In the genomic region with DNA sequence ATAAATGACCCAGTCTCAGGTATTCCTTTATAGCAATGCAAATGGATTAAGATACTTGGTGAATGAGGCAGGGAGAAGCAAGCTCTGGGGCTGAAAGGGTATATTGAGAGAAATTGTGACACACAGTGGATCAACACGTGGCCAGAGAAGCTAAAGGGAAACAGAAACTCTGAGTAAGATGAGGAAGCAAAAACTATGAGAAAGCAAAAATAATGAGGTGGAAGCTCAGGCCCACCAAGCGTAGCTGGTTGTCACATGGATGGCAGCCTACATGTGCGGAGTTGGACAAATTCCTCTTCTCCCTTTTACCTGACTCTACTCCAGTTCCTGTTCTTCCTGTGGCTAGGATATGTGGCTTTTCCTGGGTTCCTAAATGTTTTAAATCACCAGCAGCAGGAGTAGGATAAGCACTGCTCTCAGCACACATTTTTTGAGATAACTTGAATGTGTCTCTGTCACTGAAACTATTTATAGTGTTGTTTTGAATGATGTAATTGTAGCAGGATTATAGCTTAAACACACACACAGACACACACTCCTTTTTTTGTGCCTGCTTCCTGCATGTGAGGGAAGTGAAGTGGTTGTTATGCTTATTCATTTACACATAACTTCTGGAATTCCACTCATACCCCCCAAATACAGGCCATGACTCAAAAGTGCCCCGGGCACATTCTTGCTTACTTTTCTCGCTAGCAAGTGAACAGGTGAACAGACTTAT, we compare ENCODE assay signal across 1 cellular context.
TF ChIP-seq lines count a peak whose summit lies in the region.

No MANE protein-coding gene starts in this region.

TF ChIP-seq in H1, 55 proteins besides CTCF, POLR2A, EP300 and RAD21 (continued from another document):
- TF ChIP-seq NRF1 (IDR thresholded peaks at IDR 0.05; ENCODE audit: low read depth, low read length) (no peak), TEAD4 (IDR thresholded peaks at IDR 0.05; ENCODE audit: low read depth, low read length) (peak; percentile 66), CHD1 (IDR thresholded peaks at IDR 0.05; ENCODE audit: low read depth, low read length) (no peak), KDM4A (IDR thresholded peaks at IDR 0.05; ENCODE audit: low read depth, low read length, severe bottlenecking) (no peak), BRCA1 (IDR thresholded peaks at IDR 0.05; ENCODE audit: low read depth, low read length) (no peak), SUZ12 (IDR thresholded peaks at IDR 0.05; ENCODE audit: low read length) (no peak)
TF ChIP-seq in H1: peak in this region for 2.
